39 cellular contexts compared by ENCODE assay signal in genomic region chr9:87732344-87732743, GRCh38.
"Had no signal": no experiment of that assay in that cellular context is flagged by ENCODE, and none has a peak within 500 bp of the region (broad histone marks: within the 10 kb centered on the region; RNA-seq: fewer than 3 reads in every experiment).

No MANE protein-coding gene starts in this region.

- H3K27ac ChIP-seq: adrenal gland, body of pancreas, brain microvascular endothelial cell, cardiac muscle cell, VCaP had no signal

- DNase-seq: activated B cell treated with CpG ODN at 0.5 μM for 24 hours; activated CD4-positive, alpha-beta memory T cell treated with anti-CD3 and anti-CD28 coated beads for 36 hours; activated CD4-positive, alpha-beta T cell treated with anti-CD3 and anti-CD28 coated beads for 4 hours; activated CD4-positive, alpha-beta T cell treated with anti-CD3 and anti-CD28 coated beads, Interleukin-2, amount 10 ng/mL, durations not matched to agents 24 days and 14 days; activated CD4-positive, alpha-beta T cell treated with anti-CD3 and anti-CD28 coated beads, Interleukin-2, amount 50 U/mL, for 1 hour; activated CD4-positive, alpha-beta T cell treated with anti-CD3 and anti-CD28 coated beads, Interleukin-2, amount 50 U/mL, for 4 hours; activated CD4-positive, CD25-positive, alpha-beta regulatory T cell treated with anti-CD3 and anti-CD28 coated beads, Interleukin-2, amount 50 U/mL, for 72 hours; activated CD8-positive, alpha-beta memory T cell treated with anti-CD3 and anti-CD28 coated beads, Interleukin-2, amount 50 U/mL, for 4 hours; activated CD8-positive, alpha-beta T cell treated with anti-CD3 and anti-CD28 coated beads for 36 hours; activated effector memory CD4-positive, alpha-beta T cell treated with anti-CD3 and anti-CD28 coated beads, Interleukin-2, amount 50 U/mL, for 16 hours; activated gamma-delta T cell treated with Interleukin-2 at 50 U/mL for 16 hours; activated naive CD4-positive, alpha-beta T cell; activated naive CD4-positive, alpha-beta T cell treated with anti-CD3 and anti-CD28 coated beads for 36 hours; activated naive CD4-positive, alpha-beta T cell treated with anti-CD3 and anti-CD28 coated beads, Interleukin-2, amount 50 U/mL, for 16 hours; activated naive CD8-positive, alpha-beta T cell treated with anti-CD3 and anti-CD28 coated beads for 36 hours; activated T-cell treated with anti-CD3 and anti-CD28 coated beads for 4 hours; activated T-cell treated with anti-CD3 and anti-CD28 coated beads, Interleukin-2, amount 50 U/mL, for 1 hour; activated T-cell treated with anti-CD3 and anti-CD28 coated beads, Interleukin-2, amount 50 U/mL, for 4 hours; activated T-cell treated with anti-CD3 and anti-CD28 coated beads, Interleukin-2, amount 50 U/mL, for 72 hours; adrenal gland; amniotic stem cell; aorta; body of pancreas; brain microvascular endothelial cell; caudate nucleus; cerebellar nuclear complex; T-cell; T-helper 2 cell; T-helper 9 cell had no signal

- FAIRE-seq: astrocyte, bronchial epithelial cell, TTC549 had no signal

- H3K4me3 Mint-ChIP-seq: activated B cell treated with CpG ODN at 0.5 μM for 24 hours; activated CD4-positive, alpha-beta memory T cell treated with anti-CD3 and anti-CD28 coated beads for 36 hours; activated CD4-positive, alpha-beta T cell treated with anti-CD3 and anti-CD28 coated beads, Interleukin-2, amount 10 ng/mL, durations not matched to agents 24 days and 14 days; activated CD8-positive, alpha-beta T cell treated with anti-CD3 and anti-CD28 coated beads for 36 hours; activated naive CD4-positive, alpha-beta T cell treated with anti-CD3 and anti-CD28 coated beads for 36 hours; activated naive CD8-positive, alpha-beta T cell treated with anti-CD3 and anti-CD28 coated beads for 36 hours; activated T-cell treated with anti-CD3 and anti-CD28 coated beads, Interleukin-2, amount 50 U/mL, for 4 hours; activated T-cell treated with anti-CD3 and anti-CD28 coated beads, Interleukin-2, amount 50 U/mL, for 72 hours; activated T-helper 1 cell treated with anti-CD3 and anti-CD28 coated beads, Interleukin-12 subunit alpha, Interleukin-12 subunit beta, Interleukin-2, Interleukin-4 antibody, amounts not matched to agents 30 ng/mL and 10 ng/mL and 1 ng/mL, durations not matched to agents 14 hours and 24 hours and 36 hours; activated T-helper 17 cell treated with anti-CD3 and anti-CD28 coated beads, Interleukin-2, amount 50 U/mL, for 72 hours; central memory CD8-positive, alpha-beta T cell; T-cell; T-helper 2 cell treated with Interferon-gamma antibody and Interleukin-4, amounts not matched to agents 5 μg/mL and 100 μg/mL, for 36 hours had no signal

- H3K4me1 Mint-ChIP-seq: activated B cell treated with CpG ODN at 0.5 μM for 24 hours; activated CD4-positive, alpha-beta T cell treated with anti-CD3 and anti-CD28 coated beads, Interleukin-2, amount 10 ng/mL, durations not matched to agents 24 days and 14 days; central memory CD8-positive, alpha-beta T cell had no signal

- H3K27ac Mint-ChIP-seq: activated B cell treated with CpG ODN at 0.5 μM for 24 hours; activated CD4-positive, alpha-beta memory T cell treated with anti-CD3 and anti-CD28 coated beads for 36 hours; activated CD4-positive, alpha-beta T cell treated with anti-CD3 and anti-CD28 coated beads, Interleukin-2, amount 10 ng/mL, durations not matched to agents 24 days and 14 days; activated CD8-positive, alpha-beta T cell treated with anti-CD3 and anti-CD28 coated beads for 36 hours; activated naive CD4-positive, alpha-beta T cell treated with anti-CD3 and anti-CD28 coated beads for 36 hours; activated naive CD4-positive, alpha-beta T cell treated with anti-CD3 and anti-CD28 coated beads, Interleukin-2, amount 50 U/mL, for 72 hours; activated naive CD8-positive, alpha-beta T cell treated with anti-CD3 and anti-CD28 coated beads for 36 hours; activated T-cell treated with anti-CD3 and anti-CD28 coated beads, Interleukin-2, amount 50 U/mL, for 72 hours; activated T-helper 1 cell treated with anti-CD3 and anti-CD28 coated beads, Interleukin-12 subunit alpha, Interleukin-12 subunit beta, Interleukin-2, Interleukin-4 antibody, amounts not matched to agents 30 ng/mL and 10 ng/mL and 1 ng/mL, durations not matched to agents 14 hours and 24 hours and 36 hours; activated T-helper 17 cell treated with anti-CD3 and anti-CD28 coated beads, Interleukin-2, amount 50 U/mL, for 72 hours; T-cell; T-helper 2 cell treated with Interferon-gamma antibody and Interleukin-4, amounts not matched to agents 5 μg/mL and 100 μg/mL, for 36 hours had no signal

- H3K27me3 ChIP-seq: adrenal gland, body of pancreas, brain microvascular endothelial cell, cardiac muscle cell had no signal

- H3K9me3 ChIP-seq: adrenal gland, body of pancreas had no signal

- H3K36me3 Mint-ChIP-seq: activated naive CD8-positive, alpha-beta T cell treated with anti-CD3 and anti-CD28 coated beads for 36 hours had no signal

- ATAC-seq: activated CD8-positive, alpha-beta T cell treated with anti-CD3 and anti-CD28 coated beads for 36 hours; activated naive CD4-positive, alpha-beta T cell treated with anti-CD3 and anti-CD28 coated beads, Interleukin-2, amount 50 U/mL, for 72 hours; activated T-cell treated with anti-CD3 and anti-CD28 coated beads, Interleukin-2, amount 50 U/mL, for 4 hours; activated T-cell treated with anti-CD3 and anti-CD28 coated beads, Interleukin-2, amount 50 U/mL, for 72 hours; activated T-helper 17 cell treated with anti-CD3 and anti-CD28 coated beads, Interleukin-2, amount 50 U/mL, for 72 hours; body of pancreas; T-cell had no signal

- H3K4me3 ChIP-seq: adrenal gland, body of pancreas, cardiac muscle cell had no signal
